Comparison of ENCODE assay signal across 8 cellular contexts in genomic region chrX:55057691-55058249, GRCh38. TPM values are rescaled to one million over a fixed set of nuclear protein-coding genes. Genes with fewer than 3 reads are reported as not detected.
DNase-seq lines count a peak whose midpoint lies in the region; ATAC-seq and TF ChIP-seq lines count a peak whose summit lies in the region.

No MANE protein-coding gene starts in this region.

- no peaks in the 10 kb centered on the region for H3K36me3 ChIP-seq in CD4-positive, CD25-positive, alpha-beta regulatory T cell (ENCODE audit: control insufficient read depth, insufficient read depth, low read length)
- no peaks in the 10 kb centered on the region for H3K36me3 ChIP-seq in endodermal cell (ENCODE audit: control insufficient read depth, insufficient read depth, low read length)

- peaks cover 9% of the 10 kb centered on the region for H3K27me3 Mint-ChIP-seq in CD4-positive, CD25-positive, alpha-beta regulatory T cell
- H3K27me3 Mint-ChIP-seq in endodermal cell (ENCODE audit: insufficient read depth) = no peaks in the 10 kb centered on the region

- H3K4me1 Mint-ChIP-seq in CD4-positive, CD25-positive, alpha-beta regulatory T cell = peaks cover 0 to 17% (median 13%) of the 10 kb centered on the region in 4 donors
- H3K4me1 Mint-ChIP-seq in endodermal cell = no peaks in the 10 kb centered on the region

- 43% methylated on average over 4 of the region's 5 CpGs; no CpG with 5 or more reads in 1 of the 2 experiments for WGBS in endodermal cell (ENCODE audit: insufficient coverage in 1 of 2, insufficient read length in 1 of 2), 2 experiments

- H3K4me1 ChIP-seq in CD4-positive, CD25-positive, alpha-beta regulatory T cell (ENCODE audit: control insufficient read depth, insufficient read depth, low read length, poor library complexity, severe bottlenecking) = peaks cover 14% of the 10 kb centered on the region
- H3K4me1 ChIP-seq in endodermal cell (ENCODE audit: control insufficient read depth, insufficient read depth, low read length) = no peaks in the 10 kb centered on the region

- H3K36me3 Mint-ChIP-seq in CD4-positive, CD25-positive, alpha-beta regulatory T cell = no peaks in the 10 kb centered on the region
- H3K36me3 Mint-ChIP-seq in endodermal cell (ENCODE audit: low read depth) = peaks cover 7% of the 10 kb centered on the region

- H3K27ac ChIP-seq in CD4-positive, CD25-positive, alpha-beta regulatory T cell (ENCODE audit: insufficient read depth, low read length, poor library complexity, severe bottlenecking) = no peak overlapping the region
- no peak overlapping the region for H3K27ac ChIP-seq in VCaP
- peak overlapping the region; percentile 44 for H3K27ac ChIP-seq in endodermal cell (ENCODE audit: low read depth, low read length)

- no peak overlapping the region for H3K9ac ChIP-seq in endodermal cell (ENCODE audit: extremely low read depth, low read length, poor library complexity, severe bottlenecking)

- TF ChIP-seq CTCF in GM13977 (IDR thresholded peaks at IDR 0.05; ENCODE audit: extremely low read depth, insufficient read depth, missing control alignments) = peak; percentile 68
- peak; percentile 92 for TF ChIP-seq CTCF in VCaP (conservative IDR thresholded peaks at IDR 0.05)
- peak; percentile 85 for TF ChIP-seq CTCF in endodermal cell (conservative IDR thresholded peaks at IDR 0.05)

- H3K27ac Mint-ChIP-seq in CD4-positive, CD25-positive, alpha-beta regulatory T cell = peak overlapping the region in 2 of 3 donors; percentile 36 to 73
- no peak overlapping the region for H3K27ac Mint-ChIP-seq in endodermal cell

- no peaks in the 10 kb centered on the region for H3K9me3 Mint-ChIP-seq in CD4-positive, CD25-positive, alpha-beta regulatory T cell
- H3K9me3 Mint-ChIP-seq in endodermal cell = peaks cover 53% of the 10 kb centered on the region

- no peaks in the 10 kb centered on the region for H3K9me3 ChIP-seq in CD4-positive, CD25-positive, alpha-beta regulatory T cell (ENCODE audit: control insufficient read depth in 2 of 2, low read length in 2 of 2)
- H3K9me3 ChIP-seq in endodermal cell (ENCODE audit: control insufficient read depth, low read length) = peaks cover 4% of the 10 kb centered on the region

- peak; percentile 50 to 65 for ATAC-seq in CD4-positive, CD25-positive, alpha-beta regulatory T cell (ENCODE audit: low read depth in 2 of 2)
- ATAC-seq in GM19023 (IDR thresholded peaks at IDR 0.05; ENCODE audit: unreplicated experiment) = no peak
- ATAC-seq in HG03025 (IDR thresholded peaks at IDR 0.05; ENCODE audit: low FRiP score, unreplicated experiment) = no peak

- peak; percentile 3 to 50 (median 36) for DNase-seq in CD4-positive, CD25-positive, alpha-beta regulatory T cell
- DNase-seq in GM13977 (ENCODE audit: low spot score) (peak; percentile 34), LoVo (ENCODE audit: low spot score) (peak; percentile 22), endodermal cell (peak; percentile 51), mucosa of gallbladder (ENCODE audit: low spot score) (peak; percentile 36)

- H3K27me3 ChIP-seq in CD4-positive, CD25-positive, alpha-beta regulatory T cell (ENCODE audit: control insufficient read depth, insufficient read depth, low read length) = no peaks in the 10 kb centered on the region
- no peaks in the 10 kb centered on the region for H3K27me3 ChIP-seq in endodermal cell (ENCODE audit: control insufficient read depth, insufficient read depth, low read length, poor library complexity, severe bottlenecking)

- peak overlapping the region in 3 of 4 donors; percentile 59 to 81 (median 77) for H3K4me3 Mint-ChIP-seq in CD4-positive, CD25-positive, alpha-beta regulatory T cell
- H3K4me3 Mint-ChIP-seq in endodermal cell = no peak overlapping the region

- H3K4me3 ChIP-seq in CD4-positive, CD25-positive, alpha-beta regulatory T cell (ENCODE audit: low read depth, low read length) = peak overlapping the region; percentile 78
- no peak overlapping the region for H3K4me3 ChIP-seq in endodermal cell (ENCODE audit: low read length)

- in situ Hi-C loops in GM13977 (cut with MboI; ENCODE audit: low pct_unique_long_range_greater_than_20kb, low sequenced_read_pairs, unreplicated experiment) = no loop called here

RNA-seq across cellular contexts. Expression of gene PAGE2B, which starts 17.1 kb away (rescaled TPM):
- not detected for total RNA-seq in CD4-positive, CD25-positive, alpha-beta regulatory T cell
- polyA plus RNA-seq in CD4-positive, CD25-positive, alpha-beta regulatory T cell = not detected
- total RNA-seq in endodermal cell (not detected), mucosa of gallbladder (not detected)
- polyA plus RNA-seq in endodermal cell (2013, experiment 1 of 2) = not detected
- polyA plus RNA-seq in endodermal cell (2013, experiment 2 of 2) = 0.70 TPM

RNA-seq across cellular contexts. Expression of gene ALAS2, which starts 27.0 kb away (rescaled TPM):
- total RNA-seq in CD4-positive, CD25-positive, alpha-beta regulatory T cell = not detected
- not detected for polyA plus RNA-seq in CD4-positive, CD25-positive, alpha-beta regulatory T cell
- total RNA-seq in endodermal cell (1 to 10 TPM in 1 of 2 donors, under 1 TPM in 1; 0.29 to 1.7 TPM), mucosa of gallbladder (0.78 TPM)
- polyA plus RNA-seq in endodermal cell (2013, experiment 1 of 2) = not detected
- not detected for polyA plus RNA-seq in endodermal cell (2013, experiment 2 of 2)

RNA-seq across cellular contexts. Expression of gene PAGE2, which starts 31.0 kb away (rescaled TPM):
- not detected for total RNA-seq in CD4-positive, CD25-positive, alpha-beta regulatory T cell
- polyA plus RNA-seq in CD4-positive, CD25-positive, alpha-beta regulatory T cell = not detected
- total RNA-seq in endodermal cell (not detected), mucosa of gallbladder (not detected)
- polyA plus RNA-seq in endodermal cell (2013, experiment 1 of 2) = not detected
- polyA plus RNA-seq in endodermal cell (2013, experiment 2 of 2) = not detected

RNA-seq across cellular contexts. Expression of gene APEX2, which starts 57.6 kb away (rescaled TPM):
- total RNA-seq in CD4-positive, CD25-positive, alpha-beta regulatory T cell = 9.4 TPM
- polyA plus RNA-seq in CD4-positive, CD25-positive, alpha-beta regulatory T cell = 10 to 100 TPM; 16.5 to 21.6 (median 18.7) TPM
- total RNA-seq in endodermal cell (10 to 100 TPM; 33.2 to 40.4 TPM), mucosa of gallbladder (16.3 TPM)
- polyA plus RNA-seq in endodermal cell (2013, experiment 1 of 2) = 14.4 TPM
- 14.2 TPM for polyA plus RNA-seq in endodermal cell (2013, experiment 2 of 2)

Comparison
In these comparisons a context has a peak if more than half of its experiments do, and no peak if none do; other contexts are left out.
1. ATAC-seq: peak in CD4-positive, CD25-positive, alpha-beta regulatory T cell (2 of 2); none in GM19023 (single experiment) and HG03025 (single experiment).
2. Peak in every context shown above with its lines, with median percentiles within 50 percentile points of each other: DNase-seq and CTCF ChIP-seq.